Comparison of ENCODE assay signal across 8 cellular contexts in the genomic region with DNA sequence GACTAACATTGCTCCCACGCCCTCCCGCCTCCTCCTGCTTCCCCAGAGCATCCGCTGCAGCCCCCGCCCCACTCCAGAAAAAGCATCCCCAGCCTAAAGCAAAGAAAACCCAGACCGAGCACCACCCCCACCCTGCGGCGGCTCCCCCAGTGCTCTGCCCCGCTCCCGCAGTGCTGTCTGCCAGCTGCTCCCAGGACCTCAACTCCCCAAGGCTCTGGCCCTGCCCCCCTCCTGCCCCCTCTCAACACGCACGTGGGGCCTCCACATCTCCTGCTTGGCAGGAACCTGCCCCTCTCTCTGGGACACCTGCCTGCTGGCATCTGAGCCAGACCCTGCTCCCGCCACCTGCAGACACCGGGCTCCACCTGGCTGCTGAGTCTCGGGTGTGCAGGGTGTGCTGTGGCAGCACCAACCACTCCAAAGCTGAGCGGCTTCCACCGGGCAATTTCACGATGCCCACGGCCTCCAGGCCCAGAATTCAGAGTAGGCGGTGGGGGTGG.
DNase-seq lines count a peak whose midpoint lies in the region; ATAC-seq, FAIRE-seq and TF ChIP-seq lines count a peak whose summit lies in the region.
"Had no signal": no experiment of that assay in that cellular context is flagged by ENCODE, and none has a peak within 500 bp of the region (broad histone marks: within the 10 kb centered on the region; RNA-seq: fewer than 3 reads in every experiment).

No MANE protein-coding gene starts in this region.

- POLR2A ChIA-PET in K562 (lab: Yijun Ruan, JAX): interaction anchor here (0.5 kb wide), 1 partner anchor 460 kb away, joined by 5 read pairs; no protein-coding TSS in a partner anchor

- H3K36me3 ChIP-seq in K562 (ENCODE audit: control insufficient read depth, insufficient read depth, low read length): no peaks in the 10 kb centered on the region
- no peaks in the 10 kb centered on the region for H3K36me3 ChIP-seq in endodermal cell (ENCODE audit: control insufficient read depth, insufficient read depth, low read length)

- no TSS peak for BruUV-seq in K562 (replicated peaks; lab: Mats Ljungman, UMichigan)

- no peaks in the 10 kb centered on the region for H3K36me3 Mint-ChIP-seq in endodermal cell (ENCODE audit: low read depth)

- H3K27me3 ChIP-seq in K562 (ENCODE audit: control insufficient read depth in 2 of 2, insufficient read depth in 2 of 2, low read length in 2 of 2): peaks cover 49 to 81% of the 10 kb centered on the region in 2 experiments
- no peaks in the 10 kb centered on the region for H3K27me3 ChIP-seq in endodermal cell (ENCODE audit: control insufficient read depth, insufficient read depth, low read length, poor library complexity, severe bottlenecking)

- H3K4me1 Mint-ChIP-seq in endodermal cell: no peaks in the 10 kb centered on the region

- in situ Hi-C loops in K562 (cut with MboI): no loop called here

- H3K4me3 ChIP-seq in K562 (no peak overlapping the region), retinal pigment epithelial cell (ENCODE audit: low read length) (no peak overlapping the region), endodermal cell (ENCODE audit: low read length) (no peak overlapping the region)

- WGBS in K562 (ENCODE audit: insufficient coverage, low coverage, missing lambda C conversion rate): 1% methylated on average over 12 of the region's 19 CpGs
- 67 to 82% methylated on average over 8 to 19 of the region's 19 CpGs for WGBS in endodermal cell (ENCODE audit: insufficient coverage in 1 of 2, insufficient read length in 1 of 2), 2 experiments

- no peaks in the 10 kb centered on the region for H3K9me1 ChIP-seq in K562 (ENCODE audit: control insufficient read depth, insufficient read depth, low read length)

- H3K4me1 ChIP-seq in K562 (replicated peaks in 1 of 2; ENCODE audit: control insufficient read depth in 2 of 2, insufficient read depth in 2 of 2, low read length in 2 of 2): peaks cover 0 to 59% of the 10 kb centered on the region in 2 experiments; a peak in 2 of 5 replicates
- H3K4me1 ChIP-seq in endodermal cell (ENCODE audit: control insufficient read depth, insufficient read depth, low read length): no peaks in the 10 kb centered on the region

- H2AFZ ChIP-seq in K562 (ENCODE audit: low read depth, low read length): no peak overlapping the region

- no peak overlapping the region for H3K27ac Mint-ChIP-seq in endodermal cell

- H3K9me3 ChIP-seq in K562 (replicated peaks; ENCODE audit: control insufficient read depth, insufficient read depth, low read depth, low read length) (no peaks in the 10 kb centered on the region), endodermal cell (ENCODE audit: control insufficient read depth, low read length) (no peaks in the 10 kb centered on the region)

- TF ChIP-seq EP300 in K562 (IDR thresholded peaks at IDR 0.05; ENCODE audit: low read length): no peak

- TF ChIP-seq RAD21 in K562 (CRISPR knock-in tag; conservative IDR thresholded peaks at IDR 0.05 in 1 of 2, IDR thresholded peaks at IDR 0.05 in 1 of 2): peak; percentile 61 to 62

- FAIRE-seq in K562 (lab: Jason Lieb, UNC): no peak

- H3K4me2 ChIP-seq in K562 (ENCODE audit: insufficient read depth, low read length): no peak overlapping the region

- ATAC-seq in K562 (peak; percentile 67), GM21423 (IDR thresholded peaks at IDR 0.05; ENCODE audit: unreplicated experiment) (no peak)

- peak; percentile 7 for TF ChIP-seq CTCF in GM10266 (IDR thresholded peaks at IDR 0.05; ENCODE audit: control insufficient read depth, insufficient read depth, low read depth, missing control alignments)
- TF ChIP-seq CTCF in K562 (IDR thresholded peaks at IDR 0.05 in 2 of 3, conservative IDR thresholded peaks at IDR 0.05 in 1 of 3; ENCODE audit: insufficient read depth in 2 of 3, low read depth in 1 of 3, low read length in 3 of 3): peak; percentile 43 to 60 (median 50); a peak in 5 of 6 replicates
- peak; percentile 20 for TF ChIP-seq CTCF in retinal pigment epithelial cell (conservative IDR thresholded peaks at IDR 0.05; ENCODE audit: low read depth, low read length)
- TF ChIP-seq CTCF in endodermal cell (conservative IDR thresholded peaks at IDR 0.05): no peak

- H3K9ac ChIP-seq in K562 (ENCODE audit: insufficient read depth in 1 of 2, low read depth in 2 of 2, low read length in 2 of 2) (no peak overlapping the region), endodermal cell (ENCODE audit: extremely low read depth, low read length, poor library complexity, severe bottlenecking) (no peak overlapping the region)

- no peaks in the 10 kb centered on the region for H3K27me3 Mint-ChIP-seq in endodermal cell (ENCODE audit: insufficient read depth)

- no peak for TF ChIP-seq POLR2A in K562 (conservative IDR thresholded peaks at IDR 0.05)

- DNase-seq in GM10266 (ENCODE audit: extremely low spot score): no peak
- peak; percentile 50 for DNase-seq in NCI-H345 (lab: John Stamatoyannopoulos, UW)
- no peak for DNase-seq in K562 (ENCODE audit: extremely low read depth in 1 of 4, low spot score in 3 of 4)
- DNase-seq in retinal pigment epithelial cell (ENCODE audit: low read depth): no peak
- no peak for DNase-seq in DMS153 treated with DMSO at 0.1 percent for 48 hours (lab: John Stamatoyannopoulos, UW; ENCODE audit: unreplicated experiment)
- no peak for DNase-seq in endodermal cell
- DNase-seq: SIG-M5 had no signal

- peaks cover 11% of the 10 kb centered on the region; the same call in 1 of the 2 replicates for H4K20me1 ChIP-seq in K562 (replicated peaks; ENCODE audit: control insufficient read depth, insufficient read depth, low read length)

- H3K4me3 Mint-ChIP-seq in endodermal cell: no peak overlapping the region

- CTCF ChIA-PET in K562 (lab: Yijun Ruan, JAX; ENCODE audit: low intra/inter-chr PET ratio): no interaction called here

- H3K79me2 ChIP-seq in K562 (ENCODE audit: control insufficient read depth, insufficient read depth, low read length): no peaks in the 10 kb centered on the region

- intact Hi-C loops in K562 (cut with micrococcal nuclease): no loop called here

- no peaks in the 10 kb centered on the region for H3K9me3 Mint-ChIP-seq in endodermal cell

- no peak overlapping the region for H3K27ac ChIP-seq in K562 (ENCODE audit: extremely low read depth, low read depth, low read length)
- no peak overlapping the region for H3K27ac ChIP-seq in endodermal cell (ENCODE audit: low read depth, low read length)

TF ChIP-seq in K562, 482 proteins besides CTCF, POLR2A, EP300 and RAD21:
- TF ChIP-seq CTBP1 (IDR thresholded peaks at IDR 0.05; ENCODE audit: borderline replicate concordance) (0 out of 2 replicates have a peak, but pooled peaks have one; percentile 20), SRSF7 (optimal IDR thresholded peaks at IDR 0.05; ENCODE audit: low read depth, low read length) (no peak), ZFP36 (IDR thresholded peaks at IDR 0.05; ENCODE audit: low read depth, low read length, partially characterized antibody) (no peak), MYNN (IDR thresholded peaks at IDR 0.05) (no peak), MYNN (CRISPR knock-in tag; IDR thresholded peaks at IDR 0.05) (no peak), STAG1 (CRISPR knock-in tag; IDR thresholded peaks at IDR 0.05; ENCODE audit: borderline replicate concordance) (peak; percentile 89), PCBP1 (IDR thresholded peaks at IDR 0.05; ENCODE audit: low read depth, low read length, poor library complexity, severe bottlenecking) (no peak)
- TF ChIP-seq, protein P1, sequence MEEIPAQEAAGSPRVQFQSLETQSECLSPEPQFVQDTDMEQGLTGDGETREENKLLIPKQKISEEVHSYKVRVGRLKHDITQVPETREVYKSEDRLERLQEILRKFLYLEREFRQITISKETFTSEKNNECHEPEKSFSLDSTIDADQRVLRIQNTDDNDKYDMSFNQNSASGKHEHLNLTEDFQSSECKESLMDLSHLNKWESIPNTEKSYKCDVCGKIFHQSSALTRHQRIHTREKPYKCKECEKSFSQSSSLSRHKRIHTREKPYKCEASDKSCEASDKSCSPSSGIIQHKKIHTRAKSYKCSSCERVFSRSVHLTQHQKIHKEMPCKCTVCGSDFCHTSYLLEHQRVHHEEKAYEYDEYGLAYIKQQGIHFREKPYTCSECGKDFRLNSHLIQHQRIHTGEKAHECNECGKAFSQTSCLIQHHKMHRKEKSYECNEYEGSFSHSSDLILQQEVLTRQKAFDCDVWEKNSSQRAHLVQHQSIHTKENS (CRISPR knock-in tag; IDR thresholded peaks at IDR 0.05): no peak
- TF ChIP-seq, protein P2, sequence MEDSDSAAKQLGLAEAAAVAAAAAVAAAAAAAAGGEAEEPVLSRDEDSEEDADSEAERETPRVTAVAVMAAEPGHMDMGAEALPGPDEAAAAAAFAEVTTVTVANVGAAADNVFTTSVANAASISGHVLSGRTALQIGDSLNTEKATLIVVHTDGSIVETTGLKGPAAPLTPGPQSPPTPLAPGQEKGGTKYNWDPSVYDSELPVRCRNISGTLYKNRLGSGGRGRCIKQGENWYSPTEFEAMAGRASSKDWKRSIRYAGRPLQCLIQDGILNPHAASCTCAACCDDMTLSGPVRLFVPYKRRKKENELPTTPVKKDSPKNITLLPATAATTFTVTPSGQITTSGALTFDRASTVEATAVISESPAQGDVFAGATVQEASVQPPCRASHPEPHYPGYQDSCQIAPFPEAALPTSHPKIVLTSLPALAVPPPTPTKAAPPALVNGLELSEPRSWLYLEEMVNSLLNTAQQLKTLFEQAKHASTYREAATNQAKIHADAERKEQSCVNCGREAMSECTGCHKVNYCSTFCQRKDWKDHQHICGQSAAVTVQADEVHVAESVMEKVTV (CRISPR knock-in tag; IDR thresholded peaks at IDR 0.05): 0 out of 2 replicates have a peak, but pooled peaks have one; percentile 38
- TF ChIP-seq, protein P3, sequence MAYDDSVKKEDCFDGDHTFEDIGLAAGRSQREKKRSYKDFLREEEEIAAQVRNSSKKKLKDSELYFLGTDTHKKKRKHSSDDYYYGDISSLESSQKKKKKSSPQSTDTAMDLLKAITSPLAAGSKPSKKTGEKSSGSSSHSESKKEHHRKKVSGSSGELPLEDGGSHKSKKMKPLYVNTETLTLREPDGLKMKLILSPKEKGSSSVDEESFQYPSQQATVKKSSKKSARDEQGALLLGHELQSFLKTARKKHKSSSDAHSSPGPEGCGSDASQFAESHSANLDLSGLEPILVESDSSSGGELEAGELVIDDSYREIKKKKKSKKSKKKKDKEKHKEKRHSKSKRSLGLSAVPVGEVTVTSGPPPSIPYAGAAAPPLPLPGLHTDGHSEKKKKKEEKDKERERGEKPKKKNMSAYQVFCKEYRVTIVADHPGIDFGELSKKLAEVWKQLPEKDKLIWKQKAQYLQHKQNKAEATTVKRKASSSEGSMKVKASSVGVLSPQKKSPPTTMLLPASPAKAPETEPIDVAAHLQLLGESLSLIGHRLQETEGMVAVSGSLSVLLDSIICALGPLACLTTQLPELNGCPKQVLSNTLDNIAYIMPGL (CRISPR knock-in tag; IDR thresholded peaks at IDR 0.05): no peak
